In the genomic region with DNA sequence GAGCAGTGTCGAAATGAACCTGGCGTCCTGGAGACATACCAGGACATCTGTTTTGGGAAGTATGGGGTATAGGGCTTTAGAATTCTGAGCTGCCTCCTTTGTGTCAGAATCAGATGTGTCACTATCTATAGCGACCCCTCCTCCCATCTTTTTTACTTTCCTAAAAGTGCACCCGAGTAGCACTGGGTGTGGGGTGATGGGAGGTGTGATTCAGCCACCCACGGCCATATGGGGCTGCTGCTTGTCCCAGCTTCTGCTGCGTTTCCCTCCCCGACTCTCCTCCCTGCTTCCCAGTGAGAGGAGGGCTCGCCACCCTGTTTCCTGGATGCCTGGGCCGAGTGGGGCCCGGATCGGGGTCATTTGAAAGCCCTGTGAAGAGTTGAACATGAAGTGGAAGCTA, we compare ENCODE assay signal across 21 cellular contexts.
DNase-seq lines count a peak whose midpoint lies in the region; ATAC-seq, FAIRE-seq and TF ChIP-seq lines count a peak whose summit lies in the region.
"Had no signal": no experiment of that assay in that cellular context is flagged by ENCODE, and none has a peak within 500 bp of the region (broad histone marks: within the 10 kb centered on the region; RNA-seq: fewer than 3 reads in every experiment).

No MANE protein-coding gene starts in this region.

- no peak for FAIRE-seq in GM12892 (lab: Jason Lieb, UNC)
- FAIRE-seq: GM12878, GM19239, H54 had no signal

- no peak for TF ChIP-seq POLR2A in GM12892 (IDR thresholded peaks at IDR 0.05; ENCODE audit: low read depth, low read length)

- DNase-seq in caudate nucleus (lab: John Stamatoyannopoulos, UW) (peak in 33 of 61 donors; percentile 2 to 56 (median 16)), inferior parietal cortex (ENCODE audit: extremely low spot score) (peak; percentile 30), posterior cingulate gyrus (peak in 9 of 10 donors; percentile 28 to 93 (median 68)), GM12892 (ENCODE audit: insufficient read length) (no peak), MG63 (no peak)
- DNase-seq: BE2C; C1 segment of cervical spinal cord; CD4-positive, CD25-positive, alpha-beta regulatory T cell; CD8-positive, alpha-beta memory T cell; COR-L47; DMS 273 treated with DMSO at 0.1 percent for 48 hours; DMS53; DND-41; EL; GM23248; HCEC 1CT had no signal

- intact Hi-C loops in posterior cingulate gyrus (cut with DNase I): no loop called here

- H3K27ac ChIP-seq in caudate nucleus (ENCODE audit: low read depth, low read length): peak overlapping the region; percentile 8
- H3K27ac ChIP-seq: GM23248, HL-60 had no signal

- H3K36me3 ChIP-seq in MG63: no peaks in the 10 kb centered on the region
- H3K36me3 ChIP-seq: BE2C had no signal

- no peaks in the 10 kb centered on the region for H3K27me3 ChIP-seq in MG63
- H3K27me3 ChIP-seq: BE2C had no signal

- no peaks in the 10 kb centered on the region for H3K9me3 ChIP-seq in MG63
- H3K9me3 ChIP-seq: BE2C had no signal

- H3K4me3 ChIP-seq in MG63: no peak overlapping the region
- H3K4me3 ChIP-seq: GM12878, GM23248 had no signal

- no peak for ATAC-seq in esophagus mucosa
- ATAC-seq: GM12878 had no signal

Comparison
In these comparisons a context has a peak if more than half of its experiments do, and no peak if none do; other contexts are left out.
1. DNase-seq: peak in caudate nucleus (33 of 61), inferior parietal cortex (single experiment) and posterior cingulate gyrus (9 of 10); none in GM12892 (single experiment) and MG63 (single experiment).